ENCODE assay signal across 16 cellular contexts in genomic region chr4:6184169-6184568, GRCh38. TPM values are rescaled to one million over a fixed set of nuclear protein-coding genes. Genes with fewer than 3 reads are reported as not detected.
DNase-seq lines count a peak whose midpoint lies in the region; ATAC-seq and TF ChIP-seq lines count a peak whose summit lies in the region.
"Had no signal": no experiment of that assay in that cellular context is flagged by ENCODE, and none has a peak within 500 bp of the region (broad histone marks: within the 10 kb centered on the region; RNA-seq: fewer than 3 reads in every experiment).

No MANE protein-coding gene starts in this region.

- TF ChIP-seq CTCF in natural killer cell (IDR thresholded peaks at IDR 0.05), result no peak

- CTCF ChIA-PET in activated CD8-positive, alpha-beta T cell treated with anti-CD3 and anti-CD28 coated beads, Interleukin-2, amount 10 ng/mL, durations not matched to agents 7 days and 5 days (lab: Charles Lee), result interaction anchor here (0.8 to 1.6 kb wide), 4 partner anchors 10 to 50 kb away, joined by 3 to 4 read pairs (median 4); no protein-coding TSS in a partner anchor

- intact Hi-C loops in natural killer cell (cut with micrococcal nuclease), result no loop called here

- peaks cover 0 to 3% of the 10 kb centered on the region in 2 donors for H3K27me3 Mint-ChIP-seq in natural killer cell treated with Interleukin-12 subunit alpha and Interleukin-12 subunit beta and Interleukin-15 and Interleukin-18, amount 100 ng/mL, for 72 hours
- peaks cover 3 to 5% of the 10 kb centered on the region in 2 donors for H3K27me3 Mint-ChIP-seq in natural killer cell (ENCODE audit: low read depth in 2 of 2)
- peaks cover 2% of the 10 kb centered on the region for H3K27me3 Mint-ChIP-seq in activated CD8-positive, alpha-beta T cell treated with anti-CD3 and anti-CD28 coated beads, Interleukin-2, amount 10 ng/mL, durations not matched to agents 7 days and 5 days (ENCODE audit: low read depth)

- peak in 1 of 2 donors; percentile 0 for ATAC-seq in natural killer cell treated with Interleukin-12 subunit alpha and Interleukin-12 subunit beta and Interleukin-15 and Interleukin-18, amount 100 ng/mL, for 72 hours
- ATAC-seq in natural killer cell, result no peak
- ATAC-seq in HG03064 (IDR thresholded peaks at IDR 0.05; ENCODE audit: low read depth, unreplicated experiment), result peak; percentile 3
- no peak for ATAC-seq in activated CD8-positive, alpha-beta T cell treated with anti-CD3 and anti-CD28 coated beads, Interleukin-2, amount 10 ng/mL, durations not matched to agents 7 days and 5 days
- ATAC-seq in stimulated activated effector memory CD8-positive, alpha-beta T cell treated with anti-CD3 and anti-CD28 coated beads, Interleukin-12 subunit alpha, Interleukin-12 subunit beta, amount 100 ng/mL, for 72 hours, result no peak
- no peak for ATAC-seq in GM21447 (IDR thresholded peaks at IDR 0.05; ENCODE audit: unreplicated experiment)
- ATAC-seq: left cardiac atrium had no signal

- DNase-seq in natural killer cell treated with Interleukin-12 subunit alpha and Interleukin-12 subunit beta and Interleukin-15 and Interleukin-18, amount 100 ng/mL, for 72 hours (ENCODE audit: low spot score), result no peak
- no peak for DNase-seq in natural killer cell
- DNase-seq in activated CD8-positive, alpha-beta T cell treated with anti-CD3 and anti-CD28 coated beads, Interleukin-2, amount 10 ng/mL, durations not matched to agents 7 days and 5 days, result no peak
- no peak for DNase-seq in stimulated activated effector memory CD8-positive, alpha-beta T cell treated with anti-CD3 and anti-CD28 coated beads, Interleukin-12 subunit alpha, Interleukin-12 subunit beta, amount 100 ng/mL, for 72 hours (ENCODE audit: low spot score in 2 of 2)
- DNase-seq in NCI-H446 treated with DMSO at 0.1 percent for 48 hours (lab: John Stamatoyannopoulos, UW), result no peak
- DNase-seq in NOMO-1 treated with dmso at 0.1 percent for 144 hours (lab: John Stamatoyannopoulos, UW; ENCODE audit: unreplicated experiment), result no peak
- DNase-seq: activated CD4-positive, alpha-beta T cell treated with anti-CD3 and anti-CD28 coated beads for 1 hour; activated effector memory CD4-positive, alpha-beta T cell treated with Interleukin-2 at 50 U/mL for 16 hours; anterior cingulate cortex; left cardiac atrium; NCI-H1694 treated with DMSO at 0.1 percent for 48 hours; SHP77 treated with DMSO at 0.1 percent for 48 hours; T1000 had no signal

- H3K9me3 Mint-ChIP-seq in natural killer cell treated with Interleukin-12 subunit alpha and Interleukin-12 subunit beta and Interleukin-15 and Interleukin-18, amount 100 ng/mL, for 72 hours, result no peaks in the 10 kb centered on the region
- H3K9me3 Mint-ChIP-seq in natural killer cell, result peaks cover 0 to 4% of the 10 kb centered on the region in 2 donors
- no peaks in the 10 kb centered on the region for H3K9me3 Mint-ChIP-seq in activated CD8-positive, alpha-beta T cell treated with anti-CD3 and anti-CD28 coated beads, Interleukin-2, amount 10 ng/mL, durations not matched to agents 7 days and 5 days (ENCODE audit: insufficient read depth)
- H3K9me3 Mint-ChIP-seq in stimulated activated effector memory CD8-positive, alpha-beta T cell treated with anti-CD3 and anti-CD28 coated beads, Interleukin-12 subunit alpha, Interleukin-12 subunit beta, amount 100 ng/mL, for 72 hours, result no peaks in the 10 kb centered on the region

- peak overlapping the region; percentile 94 for H3K4me3 Mint-ChIP-seq in natural killer cell treated with Interleukin-12 subunit alpha and Interleukin-12 subunit beta and Interleukin-15 and Interleukin-18, amount 100 ng/mL, for 72 hours
- H3K4me3 Mint-ChIP-seq in natural killer cell, result no peak overlapping the region
- H3K4me3 Mint-ChIP-seq in activated CD8-positive, alpha-beta T cell treated with anti-CD3 and anti-CD28 coated beads, Interleukin-2, amount 10 ng/mL, durations not matched to agents 7 days and 5 days, result no peak overlapping the region
- peak overlapping the region; percentile 65 for H3K4me3 Mint-ChIP-seq in stimulated activated effector memory CD8-positive, alpha-beta T cell treated with anti-CD3 and anti-CD28 coated beads, Interleukin-12 subunit alpha, Interleukin-12 subunit beta, amount 100 ng/mL, for 72 hours

- POLR2A ChIA-PET in activated CD8-positive, alpha-beta T cell treated with anti-CD3 and anti-CD28 coated beads, Interleukin-2, amount 10 ng/mL, durations not matched to agents 7 days and 5 days (lab: Charles Lee), result interaction anchor here (0.5 to 8.7 kb wide), 3 partner anchors 12 to 31 kb away, joined by 3 to 150 read pairs (median 3); partner anchors contain the start of gene JAKMIP1

- peak overlapping the region; percentile 96 to 100 for H3K27ac Mint-ChIP-seq in natural killer cell treated with Interleukin-12 subunit alpha and Interleukin-12 subunit beta and Interleukin-15 and Interleukin-18, amount 100 ng/mL, for 72 hours
- H3K27ac Mint-ChIP-seq in natural killer cell, result peak overlapping the region in 1 of 2 donors; percentile 54
- H3K27ac Mint-ChIP-seq in activated CD8-positive, alpha-beta T cell treated with anti-CD3 and anti-CD28 coated beads, Interleukin-2, amount 10 ng/mL, durations not matched to agents 7 days and 5 days, result peak overlapping the region; percentile 65
- peak overlapping the region; percentile 67 for H3K27ac Mint-ChIP-seq in stimulated activated effector memory CD8-positive, alpha-beta T cell treated with anti-CD3 and anti-CD28 coated beads, Interleukin-12 subunit alpha, Interleukin-12 subunit beta, amount 100 ng/mL, for 72 hours

- peaks cover 48% of the 10 kb centered on the region for H3K36me3 Mint-ChIP-seq in natural killer cell treated with Interleukin-12 subunit alpha and Interleukin-12 subunit beta and Interleukin-15 and Interleukin-18, amount 100 ng/mL, for 72 hours
- H3K36me3 Mint-ChIP-seq in natural killer cell, result no peaks in the 10 kb centered on the region
- peaks cover 43% of the 10 kb centered on the region for H3K36me3 Mint-ChIP-seq in activated CD8-positive, alpha-beta T cell treated with anti-CD3 and anti-CD28 coated beads, Interleukin-2, amount 10 ng/mL, durations not matched to agents 7 days and 5 days (ENCODE audit: low read depth)
- H3K36me3 Mint-ChIP-seq in stimulated activated effector memory CD8-positive, alpha-beta T cell treated with anti-CD3 and anti-CD28 coated beads, Interleukin-12 subunit alpha, Interleukin-12 subunit beta, amount 100 ng/mL, for 72 hours, result peaks cover 70% of the 10 kb centered on the region

- H3K4me1 Mint-ChIP-seq in natural killer cell treated with Interleukin-12 subunit alpha and Interleukin-12 subunit beta and Interleukin-15 and Interleukin-18, amount 100 ng/mL, for 72 hours (ENCODE audit: low read depth in 2 of 2), result peaks cover 54 to 93% of the 10 kb centered on the region in 2 donors
- peaks cover 30 to 46% of the 10 kb centered on the region in 2 donors for H3K4me1 Mint-ChIP-seq in natural killer cell
- H3K4me1 Mint-ChIP-seq in activated CD8-positive, alpha-beta T cell treated with anti-CD3 and anti-CD28 coated beads, Interleukin-2, amount 10 ng/mL, durations not matched to agents 7 days and 5 days (ENCODE audit: low read depth), result peaks cover 70% of the 10 kb centered on the region
- H3K4me1 Mint-ChIP-seq in stimulated activated effector memory CD8-positive, alpha-beta T cell treated with anti-CD3 and anti-CD28 coated beads, Interleukin-12 subunit alpha, Interleukin-12 subunit beta, amount 100 ng/mL, for 72 hours, result peaks cover 74% of the 10 kb centered on the region

RNA-seq across cellular contexts. Expression of gene JAKMIP1, which starts 16.2 kb away (rescaled TPM):
- 10 to 100 TPM; 16.3 to 66.7 TPM for total RNA-seq in natural killer cell treated with Interleukin-12 subunit alpha and Interleukin-12 subunit beta and Interleukin-15 and Interleukin-18, amount 100 ng/mL, for 72 hours
- total RNA-seq in natural killer cell, result 10 to 100 TPM in 2 of 3 donors, 1 to 10 TPM in 1; 8.8 to 21.8 (median 16.4) TPM
- total RNA-seq in activated CD8-positive, alpha-beta T cell treated with anti-CD3 and anti-CD28 coated beads, Interleukin-2, amount 10 ng/mL, durations not matched to agents 7 days and 5 days, result 1 to 10 TPM; 9.3 to 9.6 TPM
- total RNA-seq: skeletal muscle tissue had no signal

Comparison
In these comparisons a context has a peak if more than half of its experiments do, and no peak if none do; other contexts are left out.
1. H3K4me3 Mint-ChIP-seq: peak in natural killer cell treated with Interleukin-12 subunit alpha and Interleukin-12 subunit beta and Interleukin-15 and Interleukin-18, amount 100 ng/mL, for 72 hours (single experiment) and stimulated activated effector memory CD8-positive, alpha-beta T cell treated with anti-CD3 and anti-CD28 coated beads, Interleukin-12 subunit alpha, Interleukin-12 subunit beta, amount 100 ng/mL, for 72 hours (single experiment); none in natural killer cell (single experiment) and activated CD8-positive, alpha-beta T cell treated with anti-CD3 and anti-CD28 coated beads, Interleukin-2, amount 10 ng/mL, durations not matched to agents 7 days and 5 days (single experiment).